Comparison of ENCODE assay signal across 1 cellular context in genomic region chr1:116806671-116807070, GRCh38.
TF ChIP-seq lines count a peak whose summit lies in the region.

No MANE protein-coding gene starts in this region.

TF ChIP-seq in H1, 55 proteins besides CTCF, POLR2A, EP300 and RAD21:
- TF ChIP-seq KDM5A (IDR thresholded peaks at IDR 0.05; ENCODE audit: low read length) (no peak), RFX5 (IDR thresholded peaks at IDR 0.05; ENCODE audit: borderline replicate concordance, low read depth, low read length) (no peak), EGR1 (IDR thresholded peaks at IDR 0.05; ENCODE audit: borderline replicate concordance, low read depth, low read length) (no peak), NANOG (IDR thresholded peaks at IDR 0.05; ENCODE audit: insufficient read depth, low read depth, low read length, poor library complexity, severe bottlenecking) (no peak), SIRT6 (IDR thresholded peaks at IDR 0.05; ENCODE audit: low read length) (no peak), CBX5 (IDR thresholded peaks at IDR 0.05; ENCODE audit: low read depth, low read length) (no peak), TAF1 (IDR thresholded peaks at IDR 0.05; ENCODE audit: low read depth, low read length) (no peak), SP2 (IDR thresholded peaks at IDR 0.05; ENCODE audit: low read length) (no peak), BACH1 (IDR thresholded peaks at IDR 0.05; ENCODE audit: low read length) (no peak), CHD1 (IDR thresholded peaks at IDR 0.05; ENCODE audit: low read depth, low read length) (no peak), EZH2 (IDR thresholded peaks at IDR 0.05; ENCODE audit: low read depth, low read length, severe bottlenecking) (no peak), KDM4A (IDR thresholded peaks at IDR 0.05; ENCODE audit: low read depth, low read length, severe bottlenecking) (no peak)
